ENCODE assay signal across 13 cellular contexts in genomic region chr17:19897901-19898300, GRCh38. TPM values are rescaled to one million over a fixed set of nuclear protein-coding genes. Genes with fewer than 3 reads are reported as not detected.
A peak's percentile ranks its signal among the peaks of the same experiment; 100 is the strongest.
DNase-seq lines count a peak whose midpoint lies in the region; ATAC-seq, FAIRE-seq and TF ChIP-seq lines count a peak whose summit lies in the region.
"Had no signal": no experiment of that assay in that cellular context is flagged by ENCODE, and none has a peak within 500 bp of the region (broad histone marks: within the 10 kb centered on the region; RNA-seq: fewer than 3 reads in every experiment).

No MANE protein-coding gene starts in this region.

- H3K27ac ChIP-seq in HEK293 (ENCODE audit: extremely low read depth, low read depth, low read length) (no peak overlapping the region), brain microvascular endothelial cell (no peak overlapping the region), HepG2 (ENCODE audit: extremely low read length, insufficient read depth, low read length) (no peak overlapping the region), thyroid gland (no peak overlapping the region)
- H3K27ac ChIP-seq: coronary artery had no signal

- no TSS peak for BruUV-seq in HepG2 (replicated peaks; lab: Mats Ljungman, UMichigan)

- POLR2A ChIA-PET in AG04449 (lab: Yijun Ruan, JAX) (no interaction called here), HEK293 (lab: Yijun Ruan, JAX) (no interaction called here), HepG2 (lab: Yijun Ruan, JAX) (no interaction called here)

- H2AFZ ChIP-seq in HepG2 (ENCODE audit: low read length): no peak overlapping the region

- WGBS in HepG2 (ENCODE audit: low lambda C conversion rate): 100% methylated on average over 1 of the region's 2 CpGs
- 73 to 86% methylated on average over 2 of the region's 2 CpGs for WGBS in thyroid gland, 2 donors

- no peak overlapping the region for H3K9ac ChIP-seq in HepG2 (ENCODE audit: insufficient read depth, low read depth, low read length)

- TF ChIP-seq POLR2A in HepG2 (IDR thresholded peaks at IDR 0.05; ENCODE audit: insufficient read depth in 1 of 2, low read depth in 2 of 2, low read length in 2 of 2) (no peak), thyroid gland (IDR thresholded peaks at IDR 0.05) (no peak)

- no peaks in the 10 kb centered on the region for H4K20me1 ChIP-seq in HepG2 (ENCODE audit: insufficient read depth, low read length)

- in situ Hi-C loops in brain microvascular endothelial cell (cut with HindIII; ENCODE audit: low pct_ligation_motif_present, low sequenced_read_pairs): no loop called here
- in situ Hi-C loops in HepG2 (cut with HindIII; ENCODE audit: extremely low pct_ligation_motif_present, low pct_unique_long_range_greater_than_20kb): no loop called here

- intact Hi-C loops in HepG2 (cut with micrococcal nuclease; ENCODE audit: unreplicated experiment): no loop called here
- intact Hi-C loops in thyroid gland (cut with DNase I): no loop called here

- H3K4me1 ChIP-seq in HEK293 (ENCODE audit: control insufficient read depth, insufficient read depth, low read length) (no peaks in the 10 kb centered on the region), HepG2 (ENCODE audit: insufficient read depth, low read length) (no peaks in the 10 kb centered on the region), thyroid gland (peaks cover 0 to 3% of the 10 kb centered on the region in 2 donors)

- FAIRE-seq in HepG2 (lab: Jason Lieb, UNC): no peak

- ATAC-seq in HepG2: peak; percentile 20
- no peak for ATAC-seq in GM19023 (IDR thresholded peaks at IDR 0.05; ENCODE audit: unreplicated experiment)

- no peak for TF ChIP-seq EP300 in HepG2 (IDR thresholded peaks at IDR 0.05; ENCODE audit: low read depth in 2 of 2, low read length in 2 of 2)
- no peak for TF ChIP-seq EP300 in HepG2 (CRISPR knock-in tag; IDR thresholded peaks at IDR 0.05; ENCODE audit: borderline replicate concordance)

- TF ChIP-seq CTCF in AG04449 (IDR thresholded peaks at IDR 0.05; ENCODE audit: insufficient read depth, low read length, missing control alignments) (no peak), HEK293 (tag by site-specific recombination; IDR thresholded peaks at IDR 0.05) (no peak), brain microvascular endothelial cell (IDR thresholded peaks at IDR 0.05; ENCODE audit: low read depth, low read length, missing control alignments) (no peak), HepG2 (CRISPR knock-in tag; IDR thresholded peaks at IDR 0.05) (no peak), thyroid gland (IDR thresholded peaks at IDR 0.05) (no peak)

- no peaks in the 10 kb centered on the region for H3K9me3 ChIP-seq in HEK293 (ENCODE audit: control insufficient read depth, insufficient read depth, low read depth, low read length)
- H3K9me3 ChIP-seq in HepG2 (ENCODE audit: low read length): no peaks in the 10 kb centered on the region
- H3K9me3 ChIP-seq in thyroid gland: no peaks in the 10 kb centered on the region

- DNase-seq in AG04449 (ENCODE audit: low read depth, low spot score) (peak; percentile 47), brain microvascular endothelial cell (peak; percentile 58), HepG2 (ENCODE audit: low spot score) (no peak), NCI-H2107 (lab: John Stamatoyannopoulos, UW) (no peak), thyroid gland (no peak), DMS79 treated with DMSO at 0.1 percent for 48 hours (lab: John Stamatoyannopoulos, UW) (no peak)
- DNase-seq: CD8-positive, alpha-beta memory T cell; naive B cell; NCI-H1417; stimulated activated CD4-positive, alpha-beta T cell treated with anti-CD3 and anti-CD28 coated beads, Interleukin-15, amount 100 ng/mL, for 24 hours had no signal

- TF ChIP-seq RAD21 in HepG2 (CRISPR knock-in tag; IDR thresholded peaks at IDR 0.05): no peak

- peaks cover 11 to 28% of the 10 kb centered on the region in 2 experiments; a peak in 2 of 3 replicates for H3K36me3 ChIP-seq in HEK293 (ENCODE audit: control insufficient read depth in 2 of 2, insufficient read depth in 1 of 2, low read length in 2 of 2)
- no peaks in the 10 kb centered on the region for H3K36me3 ChIP-seq in brain microvascular endothelial cell (replicated peaks)
- no peaks in the 10 kb centered on the region; a peak in 1 of 5 replicates for H3K36me3 ChIP-seq in HepG2 (replicated peaks in 1 of 2; ENCODE audit: control insufficient read depth in 1 of 2, insufficient read depth in 2 of 2, low read length in 2 of 2)
- H3K36me3 ChIP-seq in thyroid gland: no peaks in the 10 kb centered on the region

- no peaks in the 10 kb centered on the region for H3K79me2 ChIP-seq in HepG2 (ENCODE audit: insufficient read depth, low read length)

- CTCF ChIA-PET in AG04449 (lab: Yijun Ruan, JAX) (no interaction called here), HEK293 (lab: Yijun Ruan, JAX) (no interaction called here), HepG2 (lab: Yijun Ruan, JAX; ENCODE audit: low intra/inter-chr PET ratio, low total read pairs) (no interaction called here)

- no peak overlapping the region for H3K4me2 ChIP-seq in HepG2 (ENCODE audit: low read depth, low read length)

- H3K27me3 ChIP-seq in brain microvascular endothelial cell (replicated peaks) (no peaks in the 10 kb centered on the region), HepG2 (ENCODE audit: control insufficient read depth in 1 of 2, insufficient read depth in 2 of 2, low read length in 2 of 2) (no peaks in the 10 kb centered on the region), thyroid gland (no peaks in the 10 kb centered on the region)

- H3K4me3 ChIP-seq in AG04449 (ENCODE audit: low read depth, low read length): no peak overlapping the region
- H3K4me3 ChIP-seq in HEK293 (ENCODE audit: low read depth, low read length): no peak overlapping the region
- H3K4me3 ChIP-seq in brain microvascular endothelial cell (ENCODE audit: low read depth, low read length): no peak overlapping the region
- no peak overlapping the region for H3K4me3 ChIP-seq in HepG2 (replicated peaks in 1 of 3; ENCODE audit: insufficient read depth in 1 of 3, low read depth in 2 of 3, low read length in 3 of 3)
- H3K4me3 ChIP-seq in thyroid gland (replicated peaks in 1 of 3): no peak overlapping the region
- H3K4me3 ChIP-seq: coronary artery had no signal

TF ChIP-seq in HEK293, 187 proteins besides CTCF, POLR2A, EP300 and RAD21:
- peak; percentile 79 for TF ChIP-seq SP7 (tag by site-specific recombination; IDR thresholded peaks at IDR 0.05)
- peak; percentile 40; the same call in 1 of the 2 replicates for TF ChIP-seq BCL11A (tag by site-specific recombination; IDR thresholded peaks at IDR 0.05; ENCODE audit: low read depth)
- peak; percentile 15; the same call in 1 of the 2 replicates for TF ChIP-seq FEZF1 (tag by site-specific recombination; IDR thresholded peaks at IDR 0.05)
- no peak for TF ChIP-seq ZFHX2 (tag by site-specific recombination; conservative IDR thresholded peaks at IDR 0.05)

TF ChIP-seq in HepG2, 621 proteins besides CTCF, POLR2A, EP300 and RAD21 (continues in another document):
- no peak for TF ChIP-seq ZNF737 (CRISPR knock-in tag; IDR thresholded peaks at IDR 0.05; ENCODE audit: borderline replicate concordance)
- TF ChIP-seq, protein P1, sequence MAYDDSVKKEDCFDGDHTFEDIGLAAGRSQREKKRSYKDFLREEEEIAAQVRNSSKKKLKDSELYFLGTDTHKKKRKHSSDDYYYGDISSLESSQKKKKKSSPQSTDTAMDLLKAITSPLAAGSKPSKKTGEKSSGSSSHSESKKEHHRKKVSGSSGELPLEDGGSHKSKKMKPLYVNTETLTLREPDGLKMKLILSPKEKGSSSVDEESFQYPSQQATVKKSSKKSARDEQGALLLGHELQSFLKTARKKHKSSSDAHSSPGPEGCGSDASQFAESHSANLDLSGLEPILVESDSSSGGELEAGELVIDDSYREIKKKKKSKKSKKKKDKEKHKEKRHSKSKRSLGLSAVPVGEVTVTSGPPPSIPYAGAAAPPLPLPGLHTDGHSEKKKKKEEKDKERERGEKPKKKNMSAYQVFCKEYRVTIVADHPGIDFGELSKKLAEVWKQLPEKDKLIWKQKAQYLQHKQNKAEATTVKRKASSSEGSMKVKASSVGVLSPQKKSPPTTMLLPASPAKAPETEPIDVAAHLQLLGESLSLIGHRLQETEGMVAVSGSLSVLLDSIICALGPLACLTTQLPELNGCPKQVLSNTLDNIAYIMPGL (CRISPR knock-in tag; IDR thresholded peaks at IDR 0.05; ENCODE audit: borderline replicate concordance in 1 of 2, low read depth in 1 of 2): no peak
- no peak for TF ChIP-seq ZNF446 (CRISPR knock-in tag; IDR thresholded peaks at IDR 0.05)
- TF ChIP-seq BRCA1 (CRISPR knock-in tag; IDR thresholded peaks at IDR 0.05): no peak
- TF ChIP-seq NCOR1 (IDR thresholded peaks at IDR 0.05; ENCODE audit: borderline replicate concordance, low read length): no peak
- no peak for TF ChIP-seq SKI (IDR thresholded peaks at IDR 0.05; ENCODE audit: partially characterized antibody)
- TF ChIP-seq ZNF850 (CRISPR knock-in tag; conservative IDR thresholded peaks at IDR 0.05): no peak

RNA-seq across cellular contexts. Expression of gene ULK2, which starts 30.2 kb away (rescaled TPM):
- total RNA-seq in HepG2 (2016; rRNA removed; fragmentation: Illumina TruSeq; extraction: Trizol) (not detected in 2 replicates), thyroid gland (10 to 100 TPM; 15.8 to 22.6 (median 16.8) TPM)
- total RNA-seq in HepG2 (2016; cell fraction: cytosol; rRNA removed; fragmentation: Illumina TruSeq; extraction: Trizol; ENCODE audit: low read depth): not detected in 2 replicates
- not detected in 2 replicates for total RNA-seq in HepG2 (2016; cell fraction: insoluble cytoplasmic fraction; rRNA removed; fragmentation: Illumina TruSeq; extraction: Trizol)
- total RNA-seq in HepG2 (2016; cell fraction: membrane; rRNA removed; fragmentation: Illumina TruSeq; extraction: Trizol): not detected in 2 replicates
- not detected in 2 replicates for total RNA-seq in HepG2 (2016; cell fraction: nucleus; rRNA removed; fragmentation: Illumina TruSeq; extraction: Trizol)
- 0.01 TPM in 1 of 2 replicates, not detected in the other for polyA plus RNA-seq in HepG2 (2011; rRNA removed)
- polyA plus RNA-seq in HepG2 (2011; cell fraction: cytosol; rRNA removed): 0.01 TPM in 1 of 2 replicates, not detected in the other
- polyA plus RNA-seq in HepG2 (2011; cell fraction: nucleus; rRNA removed): 0.23 TPM in 1 of 2 replicates, not detected in the other
- polyA plus RNA-seq in HepG2 (2012): not detected in 2 replicates
- not detected in 2 replicates for polyA plus RNA-seq in HepG2 (2016; cell fraction: cytosol; fragmentation: Illumina TruSeq; extraction: Trizol; ENCODE audit: low read depth)
- not detected in 2 replicates for polyA plus RNA-seq in HepG2 (2016; cell fraction: insoluble cytoplasmic fraction; fragmentation: Illumina TruSeq; extraction: Trizol; ENCODE audit: low read depth)
- polyA plus RNA-seq in HepG2 (2016; cell fraction: membrane; fragmentation: Illumina TruSeq; extraction: Trizol; ENCODE audit: low read depth): not detected in 2 replicates
- not detected in 2 replicates for polyA plus RNA-seq in HepG2 (2016; cell fraction: nucleus; fragmentation: Illumina TruSeq; extraction: Trizol; ENCODE audit: insufficient read depth, low read depth)
- 0.23 TPM in 1 of 2 replicates, not detected in the other for polyA minus RNA-seq in HepG2 (2011; rRNA and poly(A)+ RNA removed; ENCODE audit: low replicate concordance)
- polyA minus RNA-seq in HepG2 (2011; cell fraction: cytosol; rRNA and poly(A)+ RNA removed): not detected in 2 replicates
- polyA minus RNA-seq in HepG2 (2011; cell fraction: nucleus; rRNA and poly(A)+ RNA removed): not detected in 2 replicates

Comparison
In these comparisons a context has a peak if more than half of its experiments do, and no peak if none do; other contexts are left out.
1. DNase-seq: peak in AG04449 (single experiment) and brain microvascular endothelial cell (single experiment); none in HepG2 (single experiment), NCI-H2107 (single experiment), thyroid gland (0 of 2) and DMS79 treated with DMSO at 0.1 percent for 48 hours (single experiment).
2. RNA of gene ULK2, which starts 30.2 kb away (total RNA-seq): 15.8 to 22.6 TPM in thyroid gland; not detected in HepG2; every median in the first group is over 10 times any median in the second.